In genomic region chr21:36914244-36915013, GRCh38 we compare ENCODE assay signal across 29 cellular contexts.
"Had no signal": no experiment of that assay in that cellular context is flagged by ENCODE, and none has a peak within 500 bp of the region (broad histone marks: within the 10 kb centered on the region; RNA-seq: fewer than 3 reads in every experiment).

No MANE protein-coding gene starts in this region.

- H3K9me3 Mint-ChIP-seq: activated CD4-positive, alpha-beta T cell treated with anti-CD3 and anti-CD28 coated beads, Interleukin-2, amount 10 ng/mL, durations not matched to agents 7 days and 5 days; activated CD8-positive, alpha-beta T cell treated with anti-CD3 and anti-CD28 coated beads for 36 hours; activated naive CD4-positive, alpha-beta T cell treated with anti-CD3 and anti-CD28 coated beads, Interleukin-2, amount 50 U/mL, for 24 hours; dendritic cell treated with granulocyte-macrophage colony-stimulating factor and Interleukin-4, amounts not matched to agents 40 ng/mL and 50 ng/mL, for 4 days; mesothelial cell of epicardium; natural killer cell; stimulated activated memory B cell treated with anti-CD40 and anti-IgM and Interleukin-4, amounts not matched to agents 10 μg/mL and 1 μg/mL and 100 μg/mL, for 72 hours; T-helper 2 cell treated with Interferon-gamma antibody and Interleukin-4, amounts not matched to agents 5 μg/mL and 100 μg/mL, for 36 hours had no signal

- H2AFZ ChIP-seq: hepatocyte had no signal

- DNase-seq: activated CD4-positive, alpha-beta T cell treated with anti-CD3 and anti-CD28 coated beads, Interleukin-2, amount 10 ng/mL, durations not matched to agents 7 days and 5 days; activated CD4-positive, CD25-positive, alpha-beta regulatory T cell treated with anti-CD3 and anti-CD28 coated beads, Interleukin-2, amount 50 U/mL, for 72 hours; activated CD8-positive, alpha-beta memory T cell treated with anti-CD3 and anti-CD28 coated beads, Interleukin-2, amount 10 ng/mL, durations not matched to agents 7 days and 5 days; activated CD8-positive, alpha-beta T cell treated with anti-CD3 and anti-CD28 coated beads for 36 hours; activated gamma-delta T cell treated with Interleukin-2 at 50 U/mL for 16 hours; activated T-cell treated with anti-CD3 and anti-CD28 coated beads for 4 hours; aorta; effector CD4-positive, alpha-beta T cell; erythroblast; foreskin melanocyte; kidney glomerular epithelial cell; left lung; natural killer cell; psoas muscle; right cardiac atrium; stimulated activated CD4-positive, alpha-beta T cell treated with anti-CD3 and anti-CD28 coated beads, Interleukin-12 subunit alpha, Interleukin-12 subunit beta, amount 100 ng/mL, for 4 hours; stomach had no signal

- H3K4me3 Mint-ChIP-seq: activated CD4-positive, alpha-beta T cell treated with anti-CD3 and anti-CD28 coated beads, Interleukin-2, amount 10 ng/mL, durations not matched to agents 7 days and 5 days; activated CD8-positive, alpha-beta memory T cell treated with anti-CD3 and anti-CD28 coated beads, Interleukin-2, amount 10 ng/mL, durations not matched to agents 7 days and 5 days; activated CD8-positive, alpha-beta T cell treated with anti-CD3 and anti-CD28 coated beads for 36 hours; activated naive CD4-positive, alpha-beta T cell treated with anti-CD3 and anti-CD28 coated beads, Interleukin-2, amount 50 U/mL, for 24 hours; brain; dendritic cell treated with granulocyte-macrophage colony-stimulating factor and Interleukin-4, amounts not matched to agents 40 ng/mL and 50 ng/mL, for 4 days; mesothelial cell of epicardium; natural killer cell; stimulated activated memory B cell treated with anti-CD40 and anti-IgM and Interleukin-4, amounts not matched to agents 10 μg/mL and 1 μg/mL and 100 μg/mL, for 72 hours; T-helper 2 cell treated with Interferon-gamma antibody and Interleukin-4, amounts not matched to agents 5 μg/mL and 100 μg/mL, for 36 hours had no signal

- H3K27ac Mint-ChIP-seq: activated CD4-positive, alpha-beta T cell treated with anti-CD3 and anti-CD28 coated beads, Interleukin-2, amount 10 ng/mL, durations not matched to agents 7 days and 5 days; activated CD8-positive, alpha-beta memory T cell treated with anti-CD3 and anti-CD28 coated beads, Interleukin-2, amount 10 ng/mL, durations not matched to agents 7 days and 5 days; activated CD8-positive, alpha-beta T cell treated with anti-CD3 and anti-CD28 coated beads for 36 hours; activated naive CD4-positive, alpha-beta T cell treated with anti-CD3 and anti-CD28 coated beads, Interleukin-2, amount 50 U/mL, for 24 hours; brain; dendritic cell treated with granulocyte-macrophage colony-stimulating factor and Interleukin-4, amounts not matched to agents 40 ng/mL and 50 ng/mL, for 4 days; mesothelial cell of epicardium; stimulated activated memory B cell treated with anti-CD40 and anti-IgM and Interleukin-4, amounts not matched to agents 10 μg/mL and 1 μg/mL and 100 μg/mL, for 72 hours; T-helper 2 cell treated with Interferon-gamma antibody and Interleukin-4, amounts not matched to agents 5 μg/mL and 100 μg/mL, for 36 hours had no signal

- H3K27me3 Mint-ChIP-seq: activated CD4-positive, alpha-beta T cell treated with anti-CD3 and anti-CD28 coated beads, Interleukin-2, amount 10 ng/mL, durations not matched to agents 7 days and 5 days; activated CD8-positive, alpha-beta memory T cell treated with anti-CD3 and anti-CD28 coated beads, Interleukin-2, amount 10 ng/mL, durations not matched to agents 7 days and 5 days; activated CD8-positive, alpha-beta T cell treated with anti-CD3 and anti-CD28 coated beads for 36 hours; activated naive CD4-positive, alpha-beta T cell treated with anti-CD3 and anti-CD28 coated beads, Interleukin-2, amount 50 U/mL, for 24 hours; dendritic cell treated with granulocyte-macrophage colony-stimulating factor and Interleukin-4, amounts not matched to agents 40 ng/mL and 50 ng/mL, for 4 days; stimulated activated memory B cell treated with anti-CD40 and anti-IgM and Interleukin-4, amounts not matched to agents 10 μg/mL and 1 μg/mL and 100 μg/mL, for 72 hours had no signal

- H3K36me3 Mint-ChIP-seq: activated CD8-positive, alpha-beta memory T cell treated with anti-CD3 and anti-CD28 coated beads, Interleukin-2, amount 10 ng/mL, durations not matched to agents 7 days and 5 days; brain; mesothelial cell of epicardium; natural killer cell had no signal

- H3K4me3 ChIP-seq: hepatocyte, left lung, pancreas, psoas muscle, stomach, suprapubic skin, tibial nerve had no signal

- H3K36me3 ChIP-seq: left lung, neutrophil, pancreas, stomach, suprapubic skin had no signal

- H3K27me3 ChIP-seq: hepatocyte, left lung, neutrophil, pancreas, stomach, suprapubic skin, tibial nerve had no signal

- H3K27ac ChIP-seq: hepatocyte, left lung, neutrophil, psoas muscle, stomach, suprapubic skin, tibial nerve, VCaP had no signal

- H3K4me2 ChIP-seq: hepatocyte had no signal

- H3K79me2 ChIP-seq: hepatocyte had no signal

- H3K9me3 ChIP-seq: left lung, neutrophil, pancreas, psoas muscle, stomach, suprapubic skin, tibial nerve had no signal

- ATAC-seq: activated CD8-positive, alpha-beta memory T cell treated with anti-CD3 and anti-CD28 coated beads, Interleukin-2, amount 10 ng/mL, durations not matched to agents 7 days and 5 days; activated CD8-positive, alpha-beta T cell treated with anti-CD3 and anti-CD28 coated beads for 36 hours; left lung; psoas muscle; right cardiac atrium; stimulated activated memory B cell treated with anti-CD40 and anti-IgM and Interleukin-4, amounts not matched to agents 10 μg/mL and 1 μg/mL and 100 μg/mL, for 72 hours had no signal
